In the genomic region with DNA sequence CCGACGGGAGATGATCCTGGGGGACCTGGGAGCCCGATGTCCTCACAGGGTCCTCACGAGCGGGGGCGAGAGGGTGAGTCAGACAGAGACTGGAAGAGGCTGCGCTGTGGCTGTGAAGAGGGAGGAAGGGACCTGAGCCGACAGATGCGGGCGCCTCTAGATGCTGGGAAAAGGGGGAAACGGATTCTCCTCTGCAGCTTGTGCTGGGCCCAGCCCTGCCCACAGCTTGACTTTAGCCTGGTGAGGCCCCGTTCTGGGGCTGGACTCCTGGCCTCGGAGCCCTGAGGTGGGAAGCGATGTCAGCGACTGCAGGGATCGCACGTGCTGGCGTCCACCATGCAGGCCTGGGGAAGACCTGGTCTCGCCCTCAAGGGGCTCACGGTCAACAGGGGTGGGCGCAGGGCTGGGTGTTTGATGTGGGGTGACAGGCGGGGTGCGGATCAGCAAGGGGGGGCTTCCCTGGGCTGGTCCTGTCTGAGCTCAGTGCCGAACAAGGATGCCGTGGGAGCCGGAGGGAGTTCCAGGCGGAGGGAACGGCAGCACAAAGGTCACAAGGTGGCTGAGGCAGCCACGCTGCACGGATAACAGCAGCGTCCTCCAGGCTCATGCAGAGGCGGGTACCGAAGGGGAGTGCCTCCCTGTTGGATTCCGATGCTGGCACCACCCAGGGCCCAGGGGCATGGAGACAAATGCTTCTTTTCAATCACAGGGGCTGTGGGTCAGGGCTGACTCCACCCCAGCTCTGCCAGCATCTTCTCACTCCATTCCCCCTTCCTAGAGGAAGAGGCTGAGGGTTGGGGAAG, we compare ENCODE assay signal across 1 cellular context.
TF ChIP-seq lines count a peak whose summit lies in the region.

No MANE protein-coding gene starts in this region.

TF ChIP-seq in IMR-90, 13 proteins besides CTCF, POLR2A, EP300 and RAD21:
- TF ChIP-seq FOS (IDR thresholded peaks at IDR 0.05; ENCODE audit: low read depth, low read length) (no peak), RFX5 (IDR thresholded peaks at IDR 0.05; ENCODE audit: low read depth, low read length) (no peak), MAFK (IDR thresholded peaks at IDR 0.05; ENCODE audit: low read depth, low read length) (no peak), CHD1 (IDR thresholded peaks at IDR 0.05; ENCODE audit: low read depth, low read length) (no peak), BHLHE40 (IDR thresholded peaks at IDR 0.05; ENCODE audit: low read depth, low read length) (no peak), CEBPB (IDR thresholded peaks at IDR 0.05; ENCODE audit: low read depth, low read length) (no peak), RCOR1 (IDR thresholded peaks at IDR 0.05; ENCODE audit: insufficient replicate concordance, low read length) (no peak)
- TF ChIP-seq, protein P1, sequence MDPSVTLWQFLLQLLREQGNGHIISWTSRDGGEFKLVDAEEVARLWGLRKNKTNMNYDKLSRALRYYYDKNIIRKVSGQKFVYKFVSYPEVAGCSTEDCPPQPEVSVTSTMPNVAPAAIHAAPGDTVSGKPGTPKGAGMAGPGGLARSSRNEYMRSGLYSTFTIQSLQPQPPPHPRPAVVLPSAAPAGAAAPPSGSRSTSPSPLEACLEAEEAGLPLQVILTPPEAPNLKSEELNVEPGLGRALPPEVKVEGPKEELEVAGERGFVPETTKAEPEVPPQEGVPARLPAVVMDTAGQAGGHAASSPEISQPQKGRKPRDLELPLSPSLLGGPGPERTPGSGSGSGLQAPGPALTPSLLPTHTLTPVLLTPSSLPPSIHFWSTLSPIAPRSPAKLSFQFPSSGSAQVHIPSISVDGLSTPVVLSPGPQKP (IDR thresholded peaks at IDR 0.05; ENCODE audit: borderline replicate concordance, low read depth, low read length): no peak
TF ChIP-seq in IMR-90: peak in this region for 0.
